In genomic region chr2:64244049-64244446, GRCh38 we compare ENCODE assay signal across 31 cellular contexts.
"Had no signal": no experiment of that assay in that cellular context is flagged by ENCODE, and none has a peak within 500 bp of the region (broad histone marks: within the 10 kb centered on the region; RNA-seq: fewer than 3 reads in every experiment).

No MANE protein-coding gene starts in this region.

- H3K27me3 Mint-ChIP-seq: stimulated activated naive B cell treated with anti-CD40 and anti-IgM and Interleukin-4, amounts not matched to agents 10 μg/mL and 1 μg/mL and 100 μg/mL, for 72 hours had no signal

- H3K36me3 ChIP-seq: colonic mucosa, esophagus muscularis mucosa, lower lobe of right lung, pancreas, prostate gland, sigmoid colon, stomach, suprapubic skin, tibial nerve had no signal

- H3K36me3 Mint-ChIP-seq: activated naive CD4-positive, alpha-beta T cell treated with anti-CD3 and anti-CD28 coated beads, Interleukin-2, amount 50 U/mL, for 72 hours had no signal

- H3K9me3 ChIP-seq: colonic mucosa, esophagus muscularis mucosa, lower lobe of right lung, pancreas, prostate gland, sigmoid colon, stomach, suprapubic skin, tibial nerve had no signal

- H3K27ac ChIP-seq: colonic mucosa, esophagus muscularis mucosa, hepatocyte, lower lobe of right lung, pancreas, prostate gland, sigmoid colon, stomach, suprapubic skin, tibial nerve, VCaP had no signal

- H3K4me2 ChIP-seq: hepatocyte, smooth muscle cell had no signal

- H3K9me3 Mint-ChIP-seq: stimulated activated naive B cell treated with anti-CD40 and anti-IgM and Interleukin-4, amounts not matched to agents 10 μg/mL and 1 μg/mL and 100 μg/mL, for 72 hours; T-helper 1 cell treated with Interleukin-12 subunit alpha and Interleukin-12 subunit beta and Interleukin-4 antibody, amounts not matched to agents 30 μg/mL and 1 μg/mL, for 36 hours had no signal

- DNase-seq: activated CD4-positive, alpha-beta T cell treated with anti-CD3 and anti-CD28 coated beads for 4 hours; activated CD4-positive, alpha-beta T cell treated with anti-CD3 and anti-CD28 coated beads, Interleukin-2, amount 50 U/mL, for 4 hours; activated naive CD4-positive, alpha-beta T cell; activated T-cell treated with anti-CD3 and anti-CD28 coated beads for 4 hours; activated T-cell treated with anti-CD3 and anti-CD28 coated beads, Interleukin-2, amount 50 U/mL, for 72 hours; cerebellar nuclear complex; effector CD8-positive, alpha-beta T cell; glutamatergic neuron; kidney; lower lobe of right lung; naive thymus-derived CD4-positive, alpha-beta T cell; pancreas; sigmoid colon; stimulated activated CD4-positive, alpha-beta T cell treated with anti-CD3 and anti-CD28 coated beads, Interleukin-1b, Interleukin-23, amount 100 ng/mL, for 48 hours; stimulated activated naive B cell treated with anti-CD40 and anti-IgM and Interleukin-4, amounts not matched to agents 10 μg/mL and 1 μg/mL and 100 μg/mL, for 72 hours; stomach; T-helper 9 cell had no signal

- FAIRE-seq: endometrium, frontal cortex, kidney, pancreas, TTC549 had no signal

- H2AFZ ChIP-seq: hepatocyte had no signal

- H3K4me3 Mint-ChIP-seq: activated T-cell treated with anti-CD3 and anti-CD28 coated beads, Interleukin-2, amount 50 U/mL, for 72 hours; naive thymus-derived CD4-positive, alpha-beta T cell; neural crest cell; stimulated activated naive B cell treated with anti-CD40 and anti-IgM and Interleukin-4, amounts not matched to agents 10 μg/mL and 1 μg/mL and 100 μg/mL, for 72 hours; T-helper 1 cell treated with Interleukin-12 subunit alpha and Interleukin-12 subunit beta and Interleukin-4 antibody, amounts not matched to agents 30 μg/mL and 1 μg/mL, for 36 hours had no signal

- H3K27ac Mint-ChIP-seq: activated naive CD4-positive, alpha-beta T cell treated with anti-CD3 and anti-CD28 coated beads, Interleukin-2, amount 50 U/mL, for 72 hours; activated T-cell treated with anti-CD3 and anti-CD28 coated beads, Interleukin-2, amount 50 U/mL, for 72 hours; naive thymus-derived CD4-positive, alpha-beta T cell; stimulated activated naive B cell treated with anti-CD40 and anti-IgM and Interleukin-4, amounts not matched to agents 10 μg/mL and 1 μg/mL and 100 μg/mL, for 72 hours; T-helper 1 cell treated with Interleukin-12 subunit alpha and Interleukin-12 subunit beta and Interleukin-4 antibody, amounts not matched to agents 30 μg/mL and 1 μg/mL, for 36 hours had no signal

- ATAC-seq: activated naive CD4-positive, alpha-beta T cell treated with anti-CD3 and anti-CD28 coated beads, Interleukin-2, amount 50 U/mL, for 72 hours; activated T-cell treated with anti-CD3 and anti-CD28 coated beads, Interleukin-2, amount 50 U/mL, for 72 hours; lower lobe of right lung; naive thymus-derived CD4-positive, alpha-beta T cell; pancreas; stimulated activated naive B cell treated with anti-CD40 and anti-IgM and Interleukin-4, amounts not matched to agents 10 μg/mL and 1 μg/mL and 100 μg/mL, for 72 hours had no signal

- H3K27me3 ChIP-seq: colonic mucosa, esophagus muscularis mucosa, hepatocyte, pancreas, sigmoid colon, stomach, suprapubic skin, tibial nerve had no signal

- H3K4me3 ChIP-seq: colonic mucosa, esophagus muscularis mucosa, hepatocyte, lower lobe of right lung, pancreas, prostate gland, sigmoid colon, smooth muscle cell, stomach, suprapubic skin, tibial nerve had no signal

- H3K79me2 ChIP-seq: hepatocyte had no signal

- H3K4me1 ChIP-seq: colonic mucosa, lower lobe of right lung, pancreas, prostate gland had no signal
